Comparison of ENCODE assay signal across 12 cellular contexts in the genomic region with DNA sequence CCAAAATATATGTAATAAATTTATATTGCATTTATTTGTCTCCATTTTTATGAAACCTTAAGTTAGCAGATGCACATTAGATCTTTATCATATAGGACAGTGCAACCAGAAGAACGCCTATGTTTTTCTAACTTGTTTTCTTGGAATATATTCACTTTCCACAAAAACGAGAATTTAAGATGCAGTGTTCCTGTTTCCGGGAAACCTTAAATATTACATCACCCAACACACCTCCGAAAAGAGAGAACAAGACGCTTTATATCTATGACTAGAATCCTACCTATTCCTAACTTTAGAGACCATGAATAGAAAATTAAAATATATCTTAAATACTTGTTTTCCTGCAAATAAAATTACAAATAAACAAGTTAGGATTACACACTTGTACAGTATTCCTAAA. TPM values are rescaled to one million over a fixed set of nuclear protein-coding genes. Genes with fewer than 3 reads are reported as not detected.
DNase-seq lines count a peak whose midpoint lies in the region; ATAC-seq and TF ChIP-seq lines count a peak whose summit lies in the region.
"Had no signal": no experiment of that assay in that cellular context is flagged by ENCODE, and none has a peak within 500 bp of the region (broad histone marks: within the 10 kb centered on the region; RNA-seq: fewer than 3 reads in every experiment).

No MANE protein-coding gene starts in this region.

- peak overlapping the region; percentile 21 for H3K4me3 Mint-ChIP-seq in T-helper 17 cell

- intact Hi-C loops in A673 (cut with micrococcal nuclease; ENCODE audit: unreplicated experiment) = loop anchor here (5.0 kb wide), 1 partner anchor 180 kb away; no protein-coding TSS in a partner anchor

- peaks cover 4% of the 10 kb centered on the region for H3K36me3 ChIP-seq in A673 (ENCODE audit: insufficient read depth, low read length, poor library complexity, severe bottlenecking)
- no peaks in the 10 kb centered on the region for H3K36me3 ChIP-seq in H7 (replicated peaks; ENCODE audit: control insufficient read depth, insufficient read depth, low read length)
- H3K36me3 ChIP-seq: adrenal gland, gastroesophageal sphincter had no signal

- H3K4me3 ChIP-seq in A673 (ENCODE audit: low read depth, low read length, poor library complexity, severe bottlenecking) = peak overlapping the region; percentile 97
- peak overlapping the region; percentile 80 for H3K4me3 ChIP-seq in GM12865 (ENCODE audit: low read depth, low read length)
- H3K4me3 ChIP-seq in fibroblast of villous mesenchyme (ENCODE audit: low read depth, low read length) = peak overlapping the region; percentile 91
- H3K4me3 ChIP-seq in H7 (ENCODE audit: insufficient read depth, low read depth, low read length) = no peak overlapping the region

- POLR2A ChIA-PET in A673 (lab: Charles Lee; ENCODE audit: low non-redundant PET) = no interaction called here
- POLR2A ChIA-PET in GM10248 (lab: Yijun Ruan, JAX) = no interaction called here

- CTCF ChIA-PET in A673 (lab: Charles Lee) = no interaction called here
- CTCF ChIA-PET in GM10248 (lab: Yijun Ruan, JAX) = interaction anchor here (1.2 kb wide), 1 partner anchor 26 kb away, joined by 5 read pairs; no protein-coding TSS in a partner anchor

- ATAC-seq in T-helper 17 cell = no peak
- ATAC-seq: gastroesophageal sphincter had no signal

- peaks cover 15% of the 10 kb centered on the region for H3K4me1 ChIP-seq in A673 (ENCODE audit: insufficient read depth, low read length, poor library complexity, severe bottlenecking)
- H3K4me1 ChIP-seq: adrenal gland had no signal

- no peaks in the 10 kb centered on the region for H3K9me3 ChIP-seq in A673 (ENCODE audit: low read depth, low read length, poor library complexity, severe bottlenecking)
- H3K9me3 ChIP-seq in T-helper 17 cell (ENCODE audit: control insufficient read depth, low read length, poor library complexity, severe bottlenecking) = no peaks in the 10 kb centered on the region
- H3K9me3 ChIP-seq: adrenal gland, gastroesophageal sphincter had no signal

- H3K36me3 Mint-ChIP-seq in T-helper 17 cell (ENCODE audit: low read depth) = no peaks in the 10 kb centered on the region

- no peaks in the 10 kb centered on the region for H3K27me3 Mint-ChIP-seq in T-helper 17 cell

- TF ChIP-seq CTCF in A673 (conservative IDR thresholded peaks at IDR 0.05; ENCODE audit: low read depth, low read length) = no peak
- no peak for TF ChIP-seq CTCF in GM12865 (IDR thresholded peaks at IDR 0.05; ENCODE audit: insufficient read depth, low read depth, low read length, missing control alignments)
- TF ChIP-seq CTCF in fibroblast of villous mesenchyme (IDR thresholded peaks at IDR 0.05; ENCODE audit: insufficient read depth, low read depth, low read length) = no peak
- no peak for TF ChIP-seq CTCF in GM10248 (IDR thresholded peaks at IDR 0.05; ENCODE audit: control extremely low read depth, extremely low read depth, low read depth, missing control alignments)

- peak overlapping the region; percentile 94 for H3K27ac Mint-ChIP-seq in T-helper 17 cell

- BruUV-seq in A673 (replicated peaks; lab: Mats Ljungman, UMichigan) = TSS peak; percentile 29

- no peak for DNase-seq in A673 (ENCODE audit: low spot score)
- no peak for DNase-seq in GM12865 (ENCODE audit: low read depth)
- DNase-seq in T-helper 17 cell = no peak
- DNase-seq in fibroblast of villous mesenchyme (ENCODE audit: low read depth) = no peak
- DNase-seq in H7 = no peak
- DNase-seq in GM10248 (ENCODE audit: extremely low spot score) = no peak
- DNase-seq in GM03348 (ENCODE audit: low spot score) = no peak
- no peak for DNase-seq in NCI-H2029 treated with DMSO at 0.1 percent for 48 hours (lab: John Stamatoyannopoulos, UW)
- DNase-seq: adrenal gland, DMS79, NCI-H1417 treated with DMSO at 0.1 percent for 48 hours had no signal

- no peaks in the 10 kb centered on the region for H3K27me3 ChIP-seq in A673 (replicated peaks; ENCODE audit: insufficient read depth, low read depth, low read length, poor library complexity)
- H3K27me3 ChIP-seq in H7 (ENCODE audit: control insufficient read depth, insufficient read depth, low read length) = no peaks in the 10 kb centered on the region
- H3K27me3 ChIP-seq: adrenal gland had no signal

- peaks cover 18% of the 10 kb centered on the region for H3K4me1 Mint-ChIP-seq in T-helper 17 cell

- peak overlapping the region; percentile 98 for H3K27ac ChIP-seq in A673 (ENCODE audit: low read depth, low read length, poor library complexity, severe bottlenecking)
- H3K27ac ChIP-seq: adrenal gland, gastroesophageal sphincter had no signal

RNA-seq across cellular contexts. Expression of a gene that starts 1.9 kb away (rescaled TPM):
- total RNA-seq in A673 (2021) = 123 and 140 TPM in 2 replicates
- 10 to 100 TPM; 38.4 to 43.7 TPM for total RNA-seq in T-helper 17 cell
- total RNA-seq in fibroblast of villous mesenchyme = 10.6 and 12.1 TPM in 2 replicates
- 18.4 and 19.2 TPM in 2 replicates for total RNA-seq in H7 (2014; rRNA removed; shearing (Covaris generic))
